In genomic region chr10:119567978-119568377, GRCh38 we compare ENCODE assay signal across 3 cellular contexts.
A peak's percentile ranks its signal among the peaks of the same experiment; 100 is the strongest.
TF ChIP-seq lines count a peak whose summit lies in the region.

No MANE protein-coding gene starts in this region.

TF ChIP-seq in GM12891, 5 proteins besides CTCF, POLR2A, EP300 and RAD21:
- TF ChIP-seq SPI1 (IDR thresholded peaks at IDR 0.05; ENCODE audit: low read depth, low read length) (peak; percentile 73), POLR2AphosphoS5 (IDR thresholded peaks at IDR 0.05; ENCODE audit: low read depth, low read length) (no peak), PAX5 (IDR thresholded peaks at IDR 0.05; ENCODE audit: insufficient read depth, low read length, severe bottlenecking) (no peak), POU2F2 (IDR thresholded peaks at IDR 0.05; ENCODE audit: low read depth, low read length) (no peak)

TF ChIP-seq in GM23338, 12 proteins besides CTCF, POLR2A, EP300 and RAD21 (continues in another document):
- TF ChIP-seq ZNF462 (CRISPR knock-in tag; IDR thresholded peaks at IDR 0.05) = no peak
- no peak for TF ChIP-seq JUNB (IDR thresholded peaks at IDR 0.05; ENCODE audit: unreplicated experiment)
- no peak for TF ChIP-seq ZNF114 (CRISPR knock-in tag; IDR thresholded peaks at IDR 0.05)
- no peak for TF ChIP-seq CREB1 (CRISPR knock-in tag; IDR thresholded peaks at IDR 0.05; ENCODE audit: low read depth)
- TF ChIP-seq REST (IDR thresholded peaks at IDR 0.05; ENCODE audit: unreplicated experiment) = no peak
- no peak for TF ChIP-seq EZH2phosphoT487 (IDR thresholded peaks at IDR 0.05; ENCODE audit: unreplicated experiment)
- TF ChIP-seq POLR2AphosphoS5 (IDR thresholded peaks at IDR 0.05; ENCODE audit: low read depth) = no peak
- TF ChIP-seq EZH2 (IDR thresholded peaks at IDR 0.05; ENCODE audit: low read depth, unreplicated experiment) = no peak
- TF ChIP-seq ETS1 (IDR thresholded peaks at IDR 0.05) = no peak
- TF ChIP-seq ZNF331 (CRISPR knock-in tag; IDR thresholded peaks at IDR 0.05; ENCODE audit: low read depth) = no peak
- TF ChIP-seq STAT1 (IDR thresholded peaks at IDR 0.05; ENCODE audit: unreplicated experiment) = no peak

TF ChIP-seq in H1, 55 proteins besides CTCF, POLR2A, EP300 and RAD21:
- TF ChIP-seq RFX5 (IDR thresholded peaks at IDR 0.05; ENCODE audit: borderline replicate concordance, low read depth, low read length) (no peak), MAX (IDR thresholded peaks at IDR 0.05) (no peak), HDAC2 (IDR thresholded peaks at IDR 0.05; ENCODE audit: borderline replicate concordance in 1 of 2, low read depth in 2 of 2, low read length in 2 of 2) (no peak)
